In genomic region chr6:32178547-32179440, GRCh38 we compare ENCODE assay signal across 8 cellular contexts. TPM values are rescaled to one million over a fixed set of nuclear protein-coding genes. Genes with fewer than 3 reads are reported as not detected.
DNase-seq lines count a peak whose midpoint lies in the region; ATAC-seq, FAIRE-seq and TF ChIP-seq lines count a peak whose summit lies in the region.

No MANE protein-coding gene starts in this region.

- intact Hi-C loops in activated B cell treated with CpG ODN at 0.5 μM for 24 hours (cut with micrococcal nuclease), result loop anchor here (1.0 to 10.0 kb wide), 6 partner anchors 12 to 1561 kb away; partner anchors contain the start of genes C6orf47, CSNK2B, GPANK1 and HSD17B8

- H3K4me3 ChIP-seq in iPS-11a (ENCODE audit: low read depth, low read length), result peak overlapping the region; percentile 87

- no peaks in the 10 kb centered on the region for H3K27me3 Mint-ChIP-seq in activated T-cell treated with anti-CD3 and anti-CD28 coated beads, Interleukin-2, amount 50 U/mL, for 4 hours (ENCODE audit: low read depth)
- no peaks in the 10 kb centered on the region for H3K27me3 Mint-ChIP-seq in activated B cell treated with CpG ODN at 0.5 μM for 24 hours

- POLR2A ChIA-PET in activated B cell treated with CpG ODN at 0.5 μM for 24 hours (lab: Charles Lee), result interaction anchor here (0.5 to 5.0 kb wide), 5 partner anchors 9 to 825 kb away, joined by 3 to 102 read pairs (median 23); partner anchors contain the start of genes ATF6B, GPSM3 and PBX2

- ATAC-seq in activated T-cell treated with anti-CD3 and anti-CD28 coated beads, Interleukin-2, amount 50 U/mL, for 4 hours, result no peak
- no peak for ATAC-seq in activated B cell treated with CpG ODN at 0.5 μM for 24 hours (ENCODE audit: low read depth)
- ATAC-seq in stimulated activated effector memory CD8-positive, alpha-beta T cell treated with anti-CD3 and anti-CD28 coated beads, Interleukin-12 subunit alpha, Interleukin-12 subunit beta, amount 100 ng/mL, for 72 hours, result peak; percentile 0
- ATAC-seq in HG03378 (IDR thresholded peaks at IDR 0.05; ENCODE audit: unreplicated experiment), result no peak
- ATAC-seq in GM21825 (IDR thresholded peaks at IDR 0.05; ENCODE audit: unreplicated experiment), result no peak

- H3K4me1 Mint-ChIP-seq in activated T-cell treated with anti-CD3 and anti-CD28 coated beads, Interleukin-2, amount 50 U/mL, for 4 hours (ENCODE audit: low read depth), result peaks cover 67% of the 10 kb centered on the region
- H3K4me1 Mint-ChIP-seq in activated B cell treated with CpG ODN at 0.5 μM for 24 hours, result peaks cover 54% of the 10 kb centered on the region
- peaks cover 73% of the 10 kb centered on the region for H3K4me1 Mint-ChIP-seq in stimulated activated effector memory CD8-positive, alpha-beta T cell treated with anti-CD3 and anti-CD28 coated beads, Interleukin-12 subunit alpha, Interleukin-12 subunit beta, amount 100 ng/mL, for 72 hours

- DNase-seq in activated T-cell treated with anti-CD3 and anti-CD28 coated beads, Interleukin-2, amount 50 U/mL, for 4 hours, result no peak
- DNase-seq in activated T-cell treated with anti-CD3 and anti-CD28 coated beads, Interleukin-2, amount 50 U/mL, for 48 hours, result no peak
- DNase-seq in activated B cell treated with CpG ODN at 0.5 μM for 24 hours (no peak), RCC 7860 (ENCODE audit: low spot score) (no peak)
- DNase-seq in stimulated activated effector memory CD8-positive, alpha-beta T cell treated with anti-CD3 and anti-CD28 coated beads, Interleukin-12 subunit alpha, Interleukin-12 subunit beta, amount 100 ng/mL, for 72 hours (ENCODE audit: low spot score in 2 of 2), result no peak

- H3K4me3 Mint-ChIP-seq in activated T-cell treated with anti-CD3 and anti-CD28 coated beads, Interleukin-2, amount 50 U/mL, for 4 hours, result peak overlapping the region; percentile 92
- peak overlapping the region; percentile 96 for H3K4me3 Mint-ChIP-seq in activated B cell treated with CpG ODN at 0.5 μM for 24 hours
- peak overlapping the region; percentile 83 for H3K4me3 Mint-ChIP-seq in stimulated activated effector memory CD8-positive, alpha-beta T cell treated with anti-CD3 and anti-CD28 coated beads, Interleukin-12 subunit alpha, Interleukin-12 subunit beta, amount 100 ng/mL, for 72 hours

- FAIRE-seq in RCC 7860 (lab: Jason Lieb, UNC), result no peak

- H3K27ac Mint-ChIP-seq in activated B cell treated with CpG ODN at 0.5 μM for 24 hours, result peak overlapping the region; percentile 99
- H3K27ac Mint-ChIP-seq in stimulated activated effector memory CD8-positive, alpha-beta T cell treated with anti-CD3 and anti-CD28 coated beads, Interleukin-12 subunit alpha, Interleukin-12 subunit beta, amount 100 ng/mL, for 72 hours, result peak overlapping the region; percentile 91

- TF ChIP-seq CTCF in activated B cell treated with CpG ODN at 0.5 μM for 24 hours (IDR thresholded peaks at IDR 0.05), result no peak

- CTCF ChIA-PET in activated B cell treated with CpG ODN at 0.5 μM for 24 hours (lab: Charles Lee), result interaction anchor here (0.8 to 1.8 kb wide), 2 partner anchors 16 to 17 kb away, joined by 3 to 6 read pairs; no protein-coding TSS in a partner anchor

- H3K9me3 Mint-ChIP-seq in activated T-cell treated with anti-CD3 and anti-CD28 coated beads, Interleukin-2, amount 50 U/mL, for 4 hours, result no peaks in the 10 kb centered on the region
- no peaks in the 10 kb centered on the region for H3K9me3 Mint-ChIP-seq in activated B cell treated with CpG ODN at 0.5 μM for 24 hours
- no peaks in the 10 kb centered on the region for H3K9me3 Mint-ChIP-seq in stimulated activated effector memory CD8-positive, alpha-beta T cell treated with anti-CD3 and anti-CD28 coated beads, Interleukin-12 subunit alpha, Interleukin-12 subunit beta, amount 100 ng/mL, for 72 hours

- H3K36me3 Mint-ChIP-seq in activated T-cell treated with anti-CD3 and anti-CD28 coated beads, Interleukin-2, amount 50 U/mL, for 4 hours (ENCODE audit: insufficient read depth), result peaks cover 15% of the 10 kb centered on the region
- peaks cover 55% of the 10 kb centered on the region for H3K36me3 Mint-ChIP-seq in activated B cell treated with CpG ODN at 0.5 μM for 24 hours (ENCODE audit: low read depth)
- H3K36me3 Mint-ChIP-seq in stimulated activated effector memory CD8-positive, alpha-beta T cell treated with anti-CD3 and anti-CD28 coated beads, Interleukin-12 subunit alpha, Interleukin-12 subunit beta, amount 100 ng/mL, for 72 hours, result peaks cover 63% of the 10 kb centered on the region

RNA-seq across cellular contexts. Expression of gene RNF5, which starts 0.6 kb away (rescaled TPM):
- total RNA-seq in activated T-cell treated with anti-CD3 and anti-CD28 coated beads, Interleukin-2, amount 50 U/mL, for 4 hours, result 10 to 100 TPM; 40.1 to 49.6 (median 47.1) TPM
- total RNA-seq in activated B cell treated with CpG ODN at 0.5 μM for 24 hours, result 39.7 and 41.8 TPM in 2 replicates

RNA-seq across cellular contexts. Expression of gene AGPAT1, which starts 2.9 kb away (rescaled TPM):
- total RNA-seq in activated T-cell treated with anti-CD3 and anti-CD28 coated beads, Interleukin-2, amount 50 U/mL, for 4 hours, result 10 to 100 TPM; 27.3 to 28.2 (median 28.1) TPM
- 26.4 and 27.0 TPM in 2 replicates for total RNA-seq in activated B cell treated with CpG ODN at 0.5 μM for 24 hours

RNA-seq across cellular contexts. Expression of gene AGER, which starts 5.3 kb away (rescaled TPM):
- total RNA-seq in activated T-cell treated with anti-CD3 and anti-CD28 coated beads, Interleukin-2, amount 50 U/mL, for 4 hours, result 10 to 100 TPM in 2 of 3 donors, 1 to 10 TPM in 1; 8.9 to 14.7 (median 13.0) TPM
- total RNA-seq in activated B cell treated with CpG ODN at 0.5 μM for 24 hours, result 23.5 and 30.8 TPM in 2 replicates

RNA-seq across cellular contexts. Expression of gene PBX2, which starts 11.2 kb away (rescaled TPM):
- total RNA-seq in activated T-cell treated with anti-CD3 and anti-CD28 coated beads, Interleukin-2, amount 50 U/mL, for 4 hours, result 10 to 100 TPM; 62.2 to 68.2 (median 64.0) TPM
- 134 and 153 TPM in 2 replicates for total RNA-seq in activated B cell treated with CpG ODN at 0.5 μM for 24 hours

RNA-seq across cellular contexts. Expression of gene GPSM3, which starts 13.6 kb away (rescaled TPM):
- total RNA-seq in activated T-cell treated with anti-CD3 and anti-CD28 coated beads, Interleukin-2, amount 50 U/mL, for 4 hours, result 10 to 100 TPM; 37.1 to 47.6 (median 43.4) TPM
- 185 and 199 TPM in 2 replicates for total RNA-seq in activated B cell treated with CpG ODN at 0.5 μM for 24 hours
